In the genomic region with DNA sequence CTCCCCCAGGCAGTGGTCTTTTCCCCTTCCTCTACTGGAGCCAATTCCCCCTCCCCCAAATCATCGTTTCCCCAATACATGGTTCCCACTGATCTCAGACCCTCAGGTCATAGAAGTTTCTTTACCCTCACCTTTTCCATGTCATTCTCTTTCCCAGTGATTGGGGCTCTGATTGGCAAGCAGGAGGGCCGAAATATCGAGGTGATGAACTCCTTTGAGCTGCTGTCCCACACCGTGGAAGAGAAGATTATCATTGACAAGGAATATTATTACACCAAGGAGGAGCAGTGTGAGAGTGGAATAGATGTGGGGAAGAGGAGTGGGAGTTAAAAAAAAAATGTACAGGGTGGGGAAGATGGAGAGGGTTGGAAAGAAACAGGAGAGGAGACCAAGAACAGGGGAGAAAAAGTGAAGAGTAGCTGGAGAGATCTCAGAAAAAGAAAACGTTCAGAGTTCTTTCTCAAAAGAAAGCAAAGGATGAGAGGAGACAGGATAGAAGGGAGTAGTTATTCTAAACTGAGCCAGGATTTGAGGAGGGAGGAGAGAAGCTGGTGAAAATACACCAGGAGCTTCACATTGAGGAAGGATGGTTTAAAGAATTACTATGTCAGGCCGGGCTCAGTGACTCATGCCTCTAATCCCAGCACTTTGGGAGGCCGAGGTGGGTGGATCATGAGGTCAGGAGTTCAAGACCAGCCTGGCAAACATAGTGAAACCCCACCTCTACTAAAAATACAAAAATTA, we compare ENCODE assay signal across 8 cellular contexts. TPM values are rescaled to one million over a fixed set of nuclear protein-coding genes. Genes with fewer than 3 reads are reported as not detected.
DNase-seq lines count a peak whose midpoint lies in the region; ATAC-seq and TF ChIP-seq lines count a peak whose summit lies in the region.

No MANE protein-coding gene starts in this region.

- H3K9ac ChIP-seq in skeletal muscle satellite cell (ENCODE audit: low read depth, low read length), result peak overlapping the region; percentile 93

- H3K4me1 ChIP-seq in skeletal muscle satellite cell (ENCODE audit: control insufficient read depth, insufficient read depth, low read length), result peaks cover 43% of the 10 kb centered on the region

- H3K4me3 ChIP-seq in GM12875 (ENCODE audit: low read depth, low read length) (peak overlapping the region; percentile 97), fibroblast of the aortic adventitia (ENCODE audit: low read depth, low read length) (peak overlapping the region; percentile 96), skeletal muscle satellite cell (ENCODE audit: low read length) (peak overlapping the region; percentile 88)

- DNase-seq in T-cell (no peak), fibroblast of the aortic adventitia (ENCODE audit: low read depth) (peak; percentile 53), NCI-H510A (lab: John Stamatoyannopoulos, UW) (no peak), hippocampal formation (lab: John Stamatoyannopoulos, UW) (no peak), NCI-H2196 treated with DMSO at 0.1 percent for 48 hours (lab: John Stamatoyannopoulos, UW; ENCODE audit: unreplicated experiment) (no peak)

- no peaks in the 10 kb centered on the region for H3K9me3 Mint-ChIP-seq in T-cell

- peak overlapping the region; percentile 85 for H3K4me2 ChIP-seq in skeletal muscle satellite cell (ENCODE audit: low read length)

- no peak for TF ChIP-seq CTCF in GM12875 (IDR thresholded peaks at IDR 0.05; ENCODE audit: borderline replicate concordance, insufficient read depth, low read depth, low read length)
- no peak for TF ChIP-seq CTCF in fibroblast of the aortic adventitia (IDR thresholded peaks at IDR 0.05; ENCODE audit: insufficient read depth, low read length)

- no peaks in the 10 kb centered on the region for H3K27me3 ChIP-seq in skeletal muscle satellite cell (ENCODE audit: control insufficient read depth, insufficient read depth, low read length)

- POLR2A ChIA-PET in T-cell (lab: Charles Lee), result interaction anchor here (0.6 to 1.0 kb wide), 2 partner anchors 35 to 170 kb away, joined by 3 to 6 read pairs; no protein-coding TSS in a partner anchor

- H3K36me3 ChIP-seq in skeletal muscle satellite cell (ENCODE audit: insufficient read depth, low read length), result peaks cover 45% of the 10 kb centered on the region

- H3K4me1 Mint-ChIP-seq in T-cell, result peaks cover 16 to 30% (median 24%) of the 10 kb centered on the region in 3 donors

- no peak for ATAC-seq in T-cell (replicated peaks in 1 of 4)
- no peak for ATAC-seq in GM18519 (IDR thresholded peaks at IDR 0.05; ENCODE audit: low FRiP score, unreplicated experiment)

- H3K27me3 Mint-ChIP-seq in T-cell, result no peaks in the 10 kb centered on the region

- H3K27ac Mint-ChIP-seq in T-cell, result peak overlapping the region; percentile 88 to 95

- H3K9me3 ChIP-seq in skeletal muscle satellite cell (replicated peaks; ENCODE audit: low read length), result no peaks in the 10 kb centered on the region

- H3K4me3 Mint-ChIP-seq in T-cell, result peak overlapping the region; percentile 85 to 91 (median 88)

- CTCF ChIA-PET in T-cell (lab: Charles Lee), result no interaction called here

- H3K36me3 Mint-ChIP-seq in T-cell, result peaks cover 38% of the 10 kb centered on the region

RNA-seq across cellular contexts. Expression of a gene that starts 0.9 kb away (rescaled TPM):
- total RNA-seq in T-cell, result 10 to 100 TPM; 67.1 to 71.1 (median 68.3) TPM
- total RNA-seq in fibroblast of the aortic adventitia (ENCODE audit: low replicate concordance), result 27.1 and 83.7 TPM in 2 replicates
- 65.4 and 72.5 TPM in 2 replicates for total RNA-seq in skeletal muscle satellite cell (2012; rRNA removed)

RNA-seq across cellular contexts. Expression of a gene that starts 8.1 kb away (rescaled TPM):
- total RNA-seq in T-cell, result 10 to 100 TPM; 31.7 to 39.2 (median 35.4) TPM
- 24.3 and 71.3 TPM in 2 replicates for total RNA-seq in fibroblast of the aortic adventitia (ENCODE audit: low replicate concordance)
- 12.7 and 17.7 TPM in 2 replicates for total RNA-seq in skeletal muscle satellite cell (2012; rRNA removed)

RNA-seq across cellular contexts. Expression of a gene that starts 11.6 kb away (rescaled TPM):
- 100 to 1,000 TPM in 4 of 5 donors, 10 to 100 TPM in 1; 95.2 to 181 (median 164) TPM for total RNA-seq in T-cell
- 13.1 and 97.7 TPM in 2 replicates for total RNA-seq in fibroblast of the aortic adventitia (ENCODE audit: low replicate concordance)
- total RNA-seq in skeletal muscle satellite cell (2012; rRNA removed), result 76.0 and 79.9 TPM in 2 replicates

RNA-seq across cellular contexts. Expression of a gene that starts 11.8 kb away (rescaled TPM):
- total RNA-seq in T-cell, result 10 to 100 TPM in 3 of 5 donors, 1 to 10 TPM in 2; 5.5 to 18.7 (median 11.6) TPM
- total RNA-seq in fibroblast of the aortic adventitia (ENCODE audit: low replicate concordance), result 17.6 and 18.2 TPM in 2 replicates
- 8.4 and 14.2 TPM in 2 replicates for total RNA-seq in skeletal muscle satellite cell (2012; rRNA removed)

RNA-seq across cellular contexts. Expression of a gene that starts 29.5 kb away (rescaled TPM):
- total RNA-seq in T-cell (10 to 100 TPM; 44.1 to 73.5 (median 61.3) TPM), fibroblast of the aortic adventitia (ENCODE audit: low replicate concordance) (38.6 and 42.7 TPM in 2 replicates)
- total RNA-seq in skeletal muscle satellite cell (2012; rRNA removed), result 31.2 and 39.0 TPM in 2 replicates
